In the genomic region with DNA sequence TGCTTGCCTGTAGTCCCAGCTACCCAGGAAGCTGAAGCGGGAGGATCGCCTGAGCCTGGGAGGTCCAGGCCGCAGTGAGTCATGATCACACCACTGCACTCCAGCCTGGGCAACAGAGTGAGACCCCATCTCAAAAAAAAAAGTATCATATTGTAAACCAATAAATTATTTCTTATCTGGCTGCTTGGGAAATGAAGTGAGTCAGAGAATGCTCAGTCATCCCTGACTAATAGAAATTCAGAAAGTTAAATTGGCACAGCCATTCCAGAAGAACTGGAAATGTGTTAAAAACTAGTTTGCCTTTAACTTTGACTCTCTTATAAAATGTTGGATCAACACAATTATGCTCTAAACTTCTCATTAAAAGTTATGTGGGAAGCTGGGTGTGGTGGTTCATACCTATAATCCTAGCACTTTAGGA, we compare ENCODE assay signal across 1 cellular context.
TF ChIP-seq lines count a peak whose summit lies in the region.

No MANE protein-coding gene starts in this region.

TF ChIP-seq in K562, 482 proteins besides CTCF, POLR2A, EP300 and RAD21 (continued from another document):
- TF ChIP-seq, protein P1, sequence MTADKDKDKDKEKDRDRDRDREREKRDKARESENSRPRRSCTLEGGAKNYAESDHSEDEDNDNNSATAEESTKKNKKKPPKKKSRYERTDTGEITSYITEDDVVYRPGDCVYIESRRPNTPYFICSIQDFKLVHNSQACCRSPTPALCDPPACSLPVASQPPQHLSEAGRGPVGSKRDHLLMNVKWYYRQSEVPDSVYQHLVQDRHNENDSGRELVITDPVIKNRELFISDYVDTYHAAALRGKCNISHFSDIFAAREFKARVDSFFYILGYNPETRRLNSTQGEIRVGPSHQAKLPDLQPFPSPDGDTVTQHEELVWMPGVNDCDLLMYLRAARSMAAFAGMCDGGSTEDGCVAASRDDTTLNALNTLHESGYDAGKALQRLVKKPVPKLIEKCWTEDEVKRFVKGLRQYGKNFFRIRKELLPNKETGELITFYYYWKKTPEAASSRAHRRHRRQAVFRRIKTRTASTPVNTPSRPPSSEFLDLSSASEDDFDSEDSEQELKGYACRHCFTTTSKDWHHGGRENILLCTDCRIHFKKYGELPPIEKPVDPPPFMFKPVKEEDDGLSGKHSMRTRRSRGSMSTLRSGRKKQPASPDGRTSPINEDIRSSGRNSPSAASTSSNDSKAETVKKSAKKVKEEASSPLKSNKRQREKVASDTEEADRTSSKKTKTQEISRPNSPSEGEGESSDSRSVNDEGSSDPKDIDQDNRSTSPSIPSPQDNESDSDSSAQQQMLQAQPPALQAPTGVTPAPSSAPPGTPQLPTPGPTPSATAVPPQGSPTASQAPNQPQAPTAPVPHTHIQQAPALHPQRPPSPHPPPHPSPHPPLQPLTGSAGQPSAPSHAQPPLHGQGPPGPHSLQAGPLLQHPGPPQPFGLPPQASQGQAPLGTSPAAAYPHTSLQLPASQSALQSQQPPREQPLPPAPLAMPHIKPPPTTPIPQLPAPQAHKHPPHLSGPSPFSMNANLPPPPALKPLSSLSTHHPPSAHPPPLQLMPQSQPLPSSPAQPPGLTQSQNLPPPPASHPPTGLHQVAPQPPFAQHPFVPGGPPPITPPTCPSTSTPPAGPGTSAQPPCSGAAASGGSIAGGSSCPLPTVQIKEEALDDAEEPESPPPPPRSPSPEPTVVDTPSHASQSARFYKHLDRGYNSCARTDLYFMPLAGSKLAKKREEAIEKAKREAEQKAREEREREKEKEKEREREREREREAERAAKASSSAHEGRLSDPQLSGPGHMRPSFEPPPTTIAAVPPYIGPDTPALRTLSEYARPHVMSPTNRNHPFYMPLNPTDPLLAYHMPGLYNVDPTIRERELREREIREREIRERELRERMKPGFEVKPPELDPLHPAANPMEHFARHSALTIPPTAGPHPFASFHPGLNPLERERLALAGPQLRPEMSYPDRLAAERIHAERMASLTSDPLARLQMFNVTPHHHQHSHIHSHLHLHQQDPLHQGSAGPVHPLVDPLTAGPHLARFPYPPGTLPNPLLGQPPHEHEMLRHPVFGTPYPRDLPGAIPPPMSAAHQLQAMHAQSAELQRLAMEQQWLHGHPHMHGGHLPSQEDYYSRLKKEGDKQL (CRISPR knock-in tag; IDR thresholded peaks at IDR 0.05; ENCODE audit: borderline replicate concordance) = no peak
- TF ChIP-seq CBFA2T3 (IDR thresholded peaks at IDR 0.05) (no peak), CCAR2 (IDR thresholded peaks at IDR 0.05; ENCODE audit: low read depth, low read length) (no peak)
